In genomic region chr13:50276550-50276949, GRCh38 we compare ENCODE assay signal across 8 cellular contexts.
"Had no signal": no experiment of that assay in that cellular context is flagged by ENCODE, and none has a peak within 500 bp of the region (broad histone marks: within the 10 kb centered on the region; RNA-seq: fewer than 3 reads in every experiment).

No MANE protein-coding gene starts in this region.

- H3K4me3 Mint-ChIP-seq: H9 had no signal

- FAIRE-seq: H54, HTR-8/SVneo, K562 had no signal

- H3K4me3 ChIP-seq: K562 had no signal

- DNase-seq: GOT3, H9, HCEC 1CT, IMR-90, KG1 had no signal
